1 cellular context compared by ENCODE assay signal in genomic region chr4:183610613-183611012, GRCh38.
TF ChIP-seq lines count a peak whose summit lies in the region.

No MANE protein-coding gene starts in this region.

TF ChIP-seq in SK-N-SH, 30 proteins besides CTCF, POLR2A, EP300 and RAD21 (continued from another document):
- TF ChIP-seq REST (IDR thresholded peaks at IDR 0.05; ENCODE audit: low read depth, low read length), result no peak
- TF ChIP-seq USF1 (IDR thresholded peaks at IDR 0.05; ENCODE audit: borderline replicate concordance, low read depth), result 0 out of 2 replicates have a peak, but pooled peaks have one; percentile 13
